Comparison of ENCODE assay signal across 16 cellular contexts in genomic region chr15:69712999-69713398, GRCh38.
DNase-seq lines count a peak whose midpoint lies in the region; ATAC-seq and TF ChIP-seq lines count a peak whose summit lies in the region.
"Had no signal": no experiment of that assay in that cellular context is flagged by ENCODE, and none has a peak within 500 bp of the region (broad histone marks: within the 10 kb centered on the region; RNA-seq: fewer than 3 reads in every experiment).

No MANE protein-coding gene starts in this region.

- ATAC-seq in left lobe of liver (peak; percentile 63), GM21619 (IDR thresholded peaks at IDR 0.05; ENCODE audit: unreplicated experiment) (no peak), Right ventricle myocardium superior (ENCODE audit: poor library complexity) (no peak)
- ATAC-seq: activated T-cell treated with anti-CD3 and anti-CD28 coated beads, Interleukin-2, amount 50 U/mL, for 72 hours; heart right ventricle; left cardiac atrium had no signal

- H3K27me3 ChIP-seq in A673 (replicated peaks; ENCODE audit: insufficient read depth, low read depth, low read length, poor library complexity) (peaks cover 4% of the 10 kb centered on the region), Peyer's patch (no peaks in the 10 kb centered on the region)

- no peaks in the 10 kb centered on the region for H3K4me1 ChIP-seq in A673 (ENCODE audit: insufficient read depth, low read length, poor library complexity, severe bottlenecking)
- H3K4me1 ChIP-seq in Peyer's patch, result peaks cover 0 to 6% (median 4%) of the 10 kb centered on the region in 4 donors
- H3K4me1 ChIP-seq: prostate gland had no signal

- H3K9me3 ChIP-seq in A673 (ENCODE audit: low read depth, low read length, poor library complexity, severe bottlenecking) (peaks cover 4% of the 10 kb centered on the region), Peyer's patch (peaks cover 0 to 12% (median 3%) of the 10 kb centered on the region in 4 donors)
- H3K9me3 ChIP-seq: prostate gland had no signal

- H3K36me3 ChIP-seq in A673 (ENCODE audit: insufficient read depth, low read length, poor library complexity, severe bottlenecking), result no peaks in the 10 kb centered on the region
- H3K36me3 ChIP-seq in Peyer's patch, result no peaks in the 10 kb centered on the region
- H3K36me3 ChIP-seq: BLaER1 treated with 17β-estradiol and CSF1 and Interleukin-3, amounts not matched to agents 10 nM and 100 nM; esophagus squamous epithelium; heart right ventricle; prostate gland had no signal

- TF ChIP-seq CTCF in A673 (conservative IDR thresholded peaks at IDR 0.05; ENCODE audit: low read depth, low read length) (no peak), Peyer's patch (IDR thresholded peaks at IDR 0.05) (no peak)

- H3K27ac ChIP-seq in A673 (ENCODE audit: low read depth, low read length, poor library complexity, severe bottlenecking), result no peak overlapping the region
- H3K27ac ChIP-seq in Peyer's patch, result peak overlapping the region in 3 of 4 donors; percentile 11 to 73 (median 47)
- H3K27ac ChIP-seq: BLaER1 treated with 17β-estradiol and CSF1 and Interleukin-3, amounts not matched to agents 10 nM and 100 nM; esophagus squamous epithelium; prostate gland had no signal

- BruUV-seq in A673 (replicated peaks; lab: Mats Ljungman, UMichigan), result no TSS peak

- DNase-seq in A673 (ENCODE audit: low spot score) (peak; percentile 13), COR-L47 (lab: John Stamatoyannopoulos, UW) (peak; percentile 26), Peyer's patch (no peak), left lobe of liver (ENCODE audit: low spot score) (no peak), Right ventricle myocardium superior (no peak), hippocampal formation (lab: John Stamatoyannopoulos, UW) (no peak)
- DNase-seq: activated CD4-positive, CD25-positive, alpha-beta regulatory T cell treated with anti-CD3 and anti-CD28 coated beads, Interleukin-2, amount 50 U/mL, for 72 hours; activated T-cell treated with anti-CD3 and anti-CD28 coated beads, Interleukin-2, amount 50 U/mL, for 72 hours; esophagus squamous epithelium; heart right ventricle; left cardiac atrium; NCI-H1092 treated with DMSO at 0.1 percent for 48 hours; NCI-H526 had no signal

- CTCF ChIA-PET in A673 (lab: Charles Lee), result no interaction called here

- TF ChIP-seq POLR2A in Peyer's patch (IDR thresholded peaks at IDR 0.05), result no peak

- intact Hi-C loops in A673 (cut with micrococcal nuclease; ENCODE audit: unreplicated experiment) (no loop called here), Right ventricle myocardium superior (cut with DNase I) (no loop called here)

- H3K4me3 ChIP-seq in A673 (ENCODE audit: low read depth, low read length, poor library complexity, severe bottlenecking), result no peak overlapping the region
- H3K4me3 ChIP-seq in Peyer's patch, result no peak overlapping the region
- H3K4me3 ChIP-seq: BLaER1 treated with 17β-estradiol and CSF1 and Interleukin-3, amounts not matched to agents 10 nM and 100 nM; esophagus squamous epithelium; heart right ventricle; prostate gland had no signal

- POLR2A ChIA-PET in A673 (lab: Charles Lee; ENCODE audit: low non-redundant PET), result no interaction called here

Comparison
In these comparisons a context has a peak if more than half of its experiments do, and no peak if none do; other contexts are left out.
1. DNase-seq: peak in A673 (single experiment) and COR-L47 (single experiment); none in Peyer's patch (0 of 3), left lobe of liver (single experiment), Right ventricle myocardium superior (single experiment) and hippocampal formation (0 of 2).